In genomic region chr9:22954550-22954949, GRCh38 we compare ENCODE assay signal across 29 cellular contexts.
"Had no signal": no experiment of that assay in that cellular context is flagged by ENCODE, and none has a peak within 500 bp of the region (broad histone marks: within the 10 kb centered on the region; RNA-seq: fewer than 3 reads in every experiment).

No MANE protein-coding gene starts in this region.

- H3K4me3 ChIP-seq: coronary artery, dorsolateral prefrontal cortex, esophagus muscularis mucosa, gastrocnemius medialis, heart left ventricle had no signal

- H3K4me1 ChIP-seq: esophagus muscularis mucosa, foreskin keratinocyte, gastrocnemius medialis, heart left ventricle had no signal

- DNase-seq: activated CD4-positive, alpha-beta memory T cell treated with anti-CD3 and anti-CD28 coated beads, Interleukin-2, amount 10 ng/mL, durations not matched to agents 7 days and 5 days; activated CD4-positive, alpha-beta T cell treated with anti-CD3 and anti-CD28 coated beads for 1 hour; activated CD4-positive, alpha-beta T cell treated with anti-CD3 and anti-CD28 coated beads for 4 hours; activated CD4-positive, alpha-beta T cell treated with anti-CD3 and anti-CD28 coated beads, Interleukin-2, amount 10 ng/mL, durations not matched to agents 7 days and 5 days; activated CD4-positive, alpha-beta T cell treated with anti-CD3 and anti-CD28 coated beads, Interleukin-2, amount 50 U/mL, for 4 hours; activated CD8-positive, alpha-beta memory T cell treated with anti-CD3 and anti-CD28 coated beads, Interleukin-2, amount 50 U/mL, for 48 hours; activated gamma-delta T cell; activated naive CD4-positive, alpha-beta T cell; activated naive CD4-positive, alpha-beta T cell treated with anti-CD3 and anti-CD28 coated beads, Interleukin-2, amount 10 ng/mL, durations not matched to agents 7 days and 5 days; activated naive CD8-positive, alpha-beta T cell treated with anti-CD3 and anti-CD28 coated beads, Interleukin-2, amount 10 ng/mL, durations not matched to agents 7 days and 5 days; activated T-cell treated with anti-CD3 and anti-CD28 coated beads for 4 hours; activated T-cell treated with anti-CD3 and anti-CD28 coated beads, Interleukin-2, amount 50 U/mL, for 24 hours; activated T-cell treated with anti-CD3 and anti-CD28 coated beads, Interleukin-2, amount 50 U/mL, for 72 hours; amniotic stem cell; anterior cingulate cortex; brain microvascular endothelial cell; dorsolateral prefrontal cortex; effector memory CD4-positive, alpha-beta T cell; erythroblast; foreskin keratinocyte; gastrocnemius medialis; glutamatergic neuron; heart left ventricle had no signal

- H3K27ac ChIP-seq: brain microvascular endothelial cell, coronary artery, dorsolateral prefrontal cortex, esophagus muscularis mucosa, foreskin keratinocyte, gastrocnemius medialis, heart left ventricle had no signal

- ATAC-seq: activated naive CD4-positive, alpha-beta T cell treated with anti-CD3 and anti-CD28 coated beads, Interleukin-2, amount 50 U/mL, for 72 hours; activated T-cell treated with anti-CD3 and anti-CD28 coated beads, Interleukin-2, amount 50 U/mL, for 72 hours; foreskin keratinocyte; gastrocnemius medialis; heart left ventricle; WTC11 had no signal

- H3K27me3 ChIP-seq: brain microvascular endothelial cell, dorsolateral prefrontal cortex, esophagus muscularis mucosa, foreskin keratinocyte, gastrocnemius medialis, heart left ventricle had no signal

- H3K9me3 ChIP-seq: esophagus muscularis mucosa, gastrocnemius medialis, heart left ventricle had no signal

- FAIRE-seq: astrocyte, bronchial epithelial cell had no signal

- H3K36me3 ChIP-seq: brain microvascular endothelial cell, esophagus muscularis mucosa, gastrocnemius medialis, heart left ventricle had no signal
